ENCODE assay signal across 8 cellular contexts in the genomic region with DNA sequence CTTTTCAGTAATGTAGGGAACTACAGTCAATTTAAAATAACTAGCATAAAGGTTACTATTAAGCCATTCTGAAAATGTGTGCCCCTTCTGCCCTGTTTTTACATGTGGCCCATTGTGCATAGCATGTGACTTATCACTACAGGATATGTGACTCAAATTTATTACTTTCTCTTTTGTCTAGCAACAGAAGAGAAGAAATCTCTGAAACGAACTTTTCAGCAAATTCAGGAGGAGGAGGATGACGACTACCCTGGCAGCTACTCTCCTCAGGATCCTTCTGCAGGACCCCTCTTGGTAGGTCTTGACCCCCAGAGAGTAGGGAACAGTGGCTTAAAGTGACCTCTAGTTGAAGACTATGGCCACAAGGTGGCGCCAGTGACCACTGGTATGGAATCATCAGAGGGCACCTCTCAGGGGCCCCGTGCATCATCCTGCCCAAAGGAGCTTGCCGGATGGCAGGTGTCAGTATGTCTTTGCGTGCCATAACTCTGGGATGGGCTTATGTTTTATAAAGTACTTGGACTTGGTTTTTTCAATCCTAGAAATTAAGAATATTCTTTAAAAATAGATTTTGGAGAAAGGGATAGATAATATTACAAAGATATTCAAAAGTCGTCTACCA. TPM values are rescaled to one million over a fixed set of nuclear protein-coding genes. Genes with fewer than 3 reads are reported as not detected.
DNase-seq lines count a peak whose midpoint lies in the region; ATAC-seq, FAIRE-seq and TF ChIP-seq lines count a peak whose summit lies in the region.

No MANE protein-coding gene starts in this region.

- TF ChIP-seq CTCF in bronchial epithelial cell (IDR thresholded peaks at IDR 0.05; ENCODE audit: insufficient read depth, low read length, severe bottlenecking) (peak; percentile 80), kidney (IDR thresholded peaks at IDR 0.05; ENCODE audit: borderline replicate concordance, extremely low read depth, insufficient read depth) (peak; percentile 73)

- H3K9ac ChIP-seq in kidney (ENCODE audit: low read length in 2 of 2) = no peak overlapping the region

- H3K27me3 ChIP-seq in bronchial epithelial cell (ENCODE audit: control insufficient read depth, insufficient read depth, low read length) = no peaks in the 10 kb centered on the region

- no peaks in the 10 kb centered on the region for H3K9me3 ChIP-seq in kidney (ENCODE audit: control insufficient read depth in 1 of 2, low read length in 2 of 2)

- FAIRE-seq in bronchial epithelial cell (lab: Jason Lieb, UNC) (no peak), kidney (lab: Jason Lieb, UNC) (no peak)

- ATAC-seq in HG02759 (IDR thresholded peaks at IDR 0.05; ENCODE audit: unreplicated experiment) = peak; percentile 60
- no peak for ATAC-seq in HG03439 (IDR thresholded peaks at IDR 0.05; ENCODE audit: unreplicated experiment)

- intact Hi-C loops in kidney (cut with DNase I) = no loop called here

- no peak overlapping the region for H3K27ac ChIP-seq in kidney (ENCODE audit: low read depth in 2 of 2, low read length in 2 of 2)

- H3K4me1 ChIP-seq in kidney (ENCODE audit: control insufficient read depth in 1 of 2, insufficient read depth in 1 of 2, low read depth in 1 of 2, low read length in 2 of 2) = peaks cover 0 to 3% of the 10 kb centered on the region in 2 donors

- peak; percentile 35 for DNase-seq in DMS79 (lab: John Stamatoyannopoulos, UW)
- DNase-seq in NCI-H226 = peak; percentile 22
- peak; percentile 42 to 63 (median 57) for DNase-seq in activated CD4-positive, CD25-positive, alpha-beta regulatory T cell (lab: John Stamatoyannopoulos, UW)
- peak; percentile 67 for DNase-seq in bronchial epithelial cell (ENCODE audit: low read depth)
- peak; percentile 86 for DNase-seq in kidney
- peak; percentile 79 for DNase-seq in stimulated activated CD4-positive, alpha-beta T cell treated with anti-CD3 and anti-CD28 coated beads, Interleukin-2, amount 100 ng/mL, for 24 hours

- no peak overlapping the region for H3K4me3 ChIP-seq in bronchial epithelial cell (ENCODE audit: low read depth, low read length)
- H3K4me3 ChIP-seq in kidney (ENCODE audit: low read length in 2 of 2) = no peak overlapping the region

- H3K36me3 ChIP-seq in bronchial epithelial cell (ENCODE audit: control insufficient read depth, insufficient read depth, low read length) (peaks cover 7% of the 10 kb centered on the region), kidney (ENCODE audit: control insufficient read depth in 1 of 2, insufficient read depth in 2 of 2, low read length in 2 of 2) (peaks cover 23 to 46% of the 10 kb centered on the region in 2 donors)

RNA-seq across cellular contexts. Expression of a gene that starts 23.9 kb away (rescaled TPM):
- total RNA-seq in bronchial epithelial cell (18.7 and 25.0 TPM in 2 replicates), kidney (34.4 TPM)
- polyA plus RNA-seq in kidney (ENCODE audit: insufficient read depth, low read depth, low replicate concordance) = 13.4 TPM

RNA-seq across cellular contexts. Expression of a gene that starts 24.2 kb away (rescaled TPM):
- 14.6 and 14.7 TPM in 2 replicates for total RNA-seq in bronchial epithelial cell
- total RNA-seq in kidney = 19.5 TPM
- 8.6 TPM for polyA plus RNA-seq in kidney (ENCODE audit: insufficient read depth, low read depth, low replicate concordance)

Comparison
In these comparisons a context has a peak if more than half of its experiments do, and no peak if none do; other contexts are left out.
1. DNase-seq: peak in every context shown above with its lines; median percentile 86 in kidney; 79 in stimulated activated CD4-positive, alpha-beta T cell treated with anti-CD3 and anti-CD28 coated beads, Interleukin-2, amount 100 ng/mL, for 24 hours; 67 in bronchial epithelial cell; 57 in activated CD4-positive, CD25-positive, alpha-beta regulatory T cell; 35 in DMS79; 22 in NCI-H226.